In the genomic region with DNA sequence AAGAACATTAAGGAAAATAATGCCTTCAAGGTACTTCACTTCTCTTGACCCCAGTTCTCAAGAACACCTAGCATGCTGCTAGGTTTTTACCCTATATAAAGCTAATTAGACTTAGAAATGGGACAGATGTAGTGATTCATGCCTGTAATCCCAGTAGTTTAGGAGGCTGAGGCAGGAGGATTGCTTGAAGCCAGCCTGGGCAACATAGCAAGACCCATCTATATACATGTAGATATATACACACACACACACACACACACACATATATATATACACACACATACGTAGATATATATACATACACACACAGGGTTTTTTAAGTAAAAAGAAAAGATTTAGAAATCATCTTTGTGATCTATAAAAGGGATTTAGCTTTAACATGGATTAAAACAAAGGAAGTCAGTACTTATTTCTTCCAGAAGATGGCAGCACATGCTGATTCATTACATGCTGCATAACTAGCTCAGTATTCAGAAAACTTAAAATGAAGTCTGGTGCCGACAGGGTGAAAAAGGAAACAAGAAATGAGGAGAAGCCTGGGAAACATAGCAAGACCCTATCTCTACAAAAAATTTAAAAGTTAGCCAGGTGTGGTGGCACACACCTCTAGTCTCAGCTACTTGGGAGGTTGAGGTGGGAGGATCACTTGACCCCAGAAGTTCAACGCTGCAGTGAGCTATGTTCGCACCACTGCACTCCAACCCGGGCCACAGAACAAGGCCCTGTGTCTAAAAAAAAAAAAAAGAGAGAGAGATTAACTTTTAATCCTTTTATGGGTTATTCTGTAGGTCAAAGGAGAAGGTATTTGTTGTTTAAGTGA, we compare ENCODE assay signal across 8 cellular contexts. TPM values are rescaled to one million over a fixed set of nuclear protein-coding genes. Genes with fewer than 3 reads are reported as not detected.
DNase-seq lines count a peak whose midpoint lies in the region; ATAC-seq and TF ChIP-seq lines count a peak whose summit lies in the region.

No MANE protein-coding gene starts in this region.

- H3K36me3 Mint-ChIP-seq in activated CD8-positive, alpha-beta memory T cell treated with anti-CD3 and anti-CD28 coated beads, Interleukin-2, amount 10 ng/mL, durations not matched to agents 7 days and 5 days, result peaks cover 7% of the 10 kb centered on the region
- H3K36me3 Mint-ChIP-seq in effector memory CD8-positive, alpha-beta T cell (ENCODE audit: insufficient read depth), result peaks cover 29% of the 10 kb centered on the region

- peaks cover 4% of the 10 kb centered on the region for H3K4me1 Mint-ChIP-seq in activated CD8-positive, alpha-beta memory T cell treated with anti-CD3 and anti-CD28 coated beads, Interleukin-2, amount 10 ng/mL, durations not matched to agents 7 days and 5 days
- peaks cover 4 to 5% of the 10 kb centered on the region in 2 donors for H3K4me1 Mint-ChIP-seq in effector memory CD8-positive, alpha-beta T cell (ENCODE audit: low read depth in 2 of 2)

- H4K91ac ChIP-seq in mesenchymal stem cell (ENCODE audit: low read length), result no peak overlapping the region

- no peak for DNase-seq in activated CD8-positive, alpha-beta memory T cell treated with anti-CD3 and anti-CD28 coated beads, Interleukin-2, amount 10 ng/mL, durations not matched to agents 7 days and 5 days
- no peak for DNase-seq in activated CD8-positive, alpha-beta memory T cell treated with anti-CD3 and anti-CD28 coated beads, Interleukin-2, amount 50 U/mL, for 48 hours
- peak; percentile 36 to 48 (median 40) for DNase-seq in effector memory CD8-positive, alpha-beta T cell
- DNase-seq in mesenchymal stem cell, result peak; percentile 74
- no peak for DNase-seq in ecto neural progenitor cell (ENCODE audit: low spot score)
- DNase-seq in NCI-H226, result no peak

- no peak overlapping the region for H3K23ac ChIP-seq in mesenchymal stem cell (ENCODE audit: low read length in 2 of 2)

- no peaks in the 10 kb centered on the region for H3K9me3 ChIP-seq in mesenchymal stem cell (ENCODE audit: control insufficient read depth, low read length)

- H2BK12ac ChIP-seq in mesenchymal stem cell (ENCODE audit: low read length in 2 of 2), result no peak overlapping the region

- H2BK15ac ChIP-seq in mesenchymal stem cell (ENCODE audit: low read depth, poor library complexity, severe bottlenecking), result no peak overlapping the region

- H3K9ac ChIP-seq in mesenchymal stem cell (ENCODE audit: low read length), result peak overlapping the region; percentile 56

- H3K4ac ChIP-seq in mesenchymal stem cell (ENCODE audit: low read depth in 1 of 2, low read length in 2 of 2), result no peak overlapping the region

- no peak overlapping the region for H3K4me2 ChIP-seq in mesenchymal stem cell (ENCODE audit: low read length, poor library complexity, severe bottlenecking)

- CTCF ChIA-PET in activated CD8-positive, alpha-beta memory T cell treated with anti-CD3 and anti-CD28 coated beads, Interleukin-2, amount 10 ng/mL, durations not matched to agents 7 days and 5 days (lab: Charles Lee), result interaction anchor here (0.6 to 4.7 kb wide), 64 partner anchors 8 to 859 kb away, joined by 3 to 137 read pairs (median 4); partner anchors contain the start of genes CHADL, EP300, RANGAP1 and RBX1

- no peak overlapping the region for H3K18ac ChIP-seq in mesenchymal stem cell (ENCODE audit: low read depth in 1 of 2, low read length in 2 of 2)

- H3K27ac ChIP-seq in mesenchymal stem cell (ENCODE audit: low read length, poor library complexity, severe bottlenecking), result no peak overlapping the region

- H3K4me3 ChIP-seq in mesenchymal stem cell (ENCODE audit: insufficient read depth in 1 of 2, low read depth in 1 of 2, low read length in 2 of 2), result no peak overlapping the region

- peak; percentile 86 for ATAC-seq in activated CD8-positive, alpha-beta memory T cell treated with anti-CD3 and anti-CD28 coated beads, Interleukin-2, amount 10 ng/mL, durations not matched to agents 7 days and 5 days
- peak; percentile 67 for ATAC-seq in SK-N-SH treated with all-trans-retinoic acid at 6 μM for 48 hours
- peak; percentile 89 for ATAC-seq in effector memory CD8-positive, alpha-beta T cell (replicated peaks)

- no peaks in the 10 kb centered on the region for H3K9me3 Mint-ChIP-seq in activated CD8-positive, alpha-beta memory T cell treated with anti-CD3 and anti-CD28 coated beads, Interleukin-2, amount 10 ng/mL, durations not matched to agents 7 days and 5 days (ENCODE audit: low read depth)
- no peaks in the 10 kb centered on the region for H3K9me3 Mint-ChIP-seq in effector memory CD8-positive, alpha-beta T cell

- WGBS in mesenchymal stem cell, result 100% methylated on average over 3 of the region's 5 CpGs

- H2BK120ac ChIP-seq in mesenchymal stem cell (ENCODE audit: low read depth, low read length), result no peak overlapping the region

- H3K4me1 ChIP-seq in mesenchymal stem cell (ENCODE audit: control insufficient read depth, insufficient read depth, low read depth, low read length), result no peaks in the 10 kb centered on the region

- no peaks in the 10 kb centered on the region for H3K27me3 ChIP-seq in mesenchymal stem cell (ENCODE audit: control insufficient read depth in 1 of 2, insufficient read depth in 1 of 2, low read length in 2 of 2)

- H2BK5ac ChIP-seq in mesenchymal stem cell (ENCODE audit: low read depth, low read length, poor library complexity, severe bottlenecking), result no peak overlapping the region

- peak; percentile 81 for TF ChIP-seq CTCF in LNCAP (IDR thresholded peaks at IDR 0.05)

- no peak overlapping the region for H4K8ac ChIP-seq in mesenchymal stem cell (ENCODE audit: low read length)

- no peak overlapping the region for H3K4me3 Mint-ChIP-seq in activated CD8-positive, alpha-beta memory T cell treated with anti-CD3 and anti-CD28 coated beads, Interleukin-2, amount 10 ng/mL, durations not matched to agents 7 days and 5 days
- H3K4me3 Mint-ChIP-seq in effector memory CD8-positive, alpha-beta T cell, result peak overlapping the region; percentile 44 to 58

- peaks cover 2% of the 10 kb centered on the region for H3K79me1 ChIP-seq in mesenchymal stem cell (replicated peaks; ENCODE audit: low read length, poor library complexity, severe bottlenecking)

- H3K14ac ChIP-seq in mesenchymal stem cell (ENCODE audit: low read length in 2 of 2), result no peak overlapping the region

- H3K36me3 ChIP-seq in mesenchymal stem cell (ENCODE audit: control insufficient read depth in 1 of 2, insufficient read depth in 2 of 2, low read depth in 1 of 2, low read length in 2 of 2), result peaks cover 28 to 85% of the 10 kb centered on the region in 2 experiments

- H2AK5ac ChIP-seq in mesenchymal stem cell (ENCODE audit: low read length, severe bottlenecking), result no peak overlapping the region

- H2AFZ ChIP-seq in mesenchymal stem cell (ENCODE audit: low read depth, low read length), result no peak overlapping the region

- H3K27me3 Mint-ChIP-seq in activated CD8-positive, alpha-beta memory T cell treated with anti-CD3 and anti-CD28 coated beads, Interleukin-2, amount 10 ng/mL, durations not matched to agents 7 days and 5 days, result no peaks in the 10 kb centered on the region
- H3K27me3 Mint-ChIP-seq in effector memory CD8-positive, alpha-beta T cell, result no peaks in the 10 kb centered on the region

- H3K27ac Mint-ChIP-seq in activated CD8-positive, alpha-beta memory T cell treated with anti-CD3 and anti-CD28 coated beads, Interleukin-2, amount 10 ng/mL, durations not matched to agents 7 days and 5 days, result peak overlapping the region; percentile 69
- peak overlapping the region; percentile 77 to 87 for H3K27ac Mint-ChIP-seq in effector memory CD8-positive, alpha-beta T cell

TF ChIP-seq in SK-N-SH treated with all-trans-retinoic acid at 6 μM for 48 hours, 23 proteins besides CTCF, POLR2A, EP300 and RAD21 (continues in another document):
- TF ChIP-seq ZFP3 (CRISPR knock-in tag; IDR thresholded peaks at IDR 0.05) (no peak), BACH2 (CRISPR knock-in tag; IDR thresholded peaks at IDR 0.05; ENCODE audit: borderline replicate concordance) (no peak), ARNTL (CRISPR knock-in tag; IDR thresholded peaks at IDR 0.05; ENCODE audit: borderline replicate concordance, low read depth) (no peak), ESRRG (CRISPR knock-in tag; IDR thresholded peaks at IDR 0.05) (no peak), PPARA (CRISPR knock-in tag; IDR thresholded peaks at IDR 0.05; ENCODE audit: borderline replicate concordance) (no peak), GLIS3 (CRISPR knock-in tag; IDR thresholded peaks at IDR 0.05) (no peak), ZNF8 (CRISPR knock-in tag; IDR thresholded peaks at IDR 0.05) (no peak), ISL1 (CRISPR knock-in tag; IDR thresholded peaks at IDR 0.05) (no peak)
- TF ChIP-seq, protein P1, sequence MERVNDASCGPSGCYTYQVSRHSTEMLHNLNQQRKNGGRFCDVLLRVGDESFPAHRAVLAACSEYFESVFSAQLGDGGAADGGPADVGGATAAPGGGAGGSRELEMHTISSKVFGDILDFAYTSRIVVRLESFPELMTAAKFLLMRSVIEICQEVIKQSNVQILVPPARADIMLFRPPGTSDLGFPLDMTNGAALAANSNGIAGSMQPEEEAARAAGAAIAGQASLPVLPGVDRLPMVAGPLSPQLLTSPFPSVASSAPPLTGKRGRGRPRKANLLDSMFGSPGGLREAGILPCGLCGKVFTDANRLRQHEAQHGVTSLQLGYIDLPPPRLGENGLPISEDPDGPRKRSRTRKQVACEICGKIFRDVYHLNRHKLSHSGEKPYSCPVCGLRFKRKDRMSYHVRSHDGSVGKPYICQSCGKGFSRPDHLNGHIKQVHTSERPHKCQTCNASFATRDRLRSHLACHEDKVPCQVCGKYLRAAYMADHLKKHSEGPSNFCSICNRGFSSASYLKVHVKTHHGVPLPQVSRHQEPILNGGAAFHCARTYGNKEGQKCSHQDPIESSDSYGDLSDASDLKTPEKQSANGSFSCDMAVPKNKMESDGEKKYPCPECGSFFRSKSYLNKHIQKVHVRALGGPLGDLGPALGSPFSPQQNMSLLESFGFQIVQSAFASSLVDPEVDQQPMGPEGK (CRISPR knock-in tag; IDR thresholded peaks at IDR 0.05; ENCODE audit: borderline replicate concordance), result no peak
- TF ChIP-seq, protein P2, sequence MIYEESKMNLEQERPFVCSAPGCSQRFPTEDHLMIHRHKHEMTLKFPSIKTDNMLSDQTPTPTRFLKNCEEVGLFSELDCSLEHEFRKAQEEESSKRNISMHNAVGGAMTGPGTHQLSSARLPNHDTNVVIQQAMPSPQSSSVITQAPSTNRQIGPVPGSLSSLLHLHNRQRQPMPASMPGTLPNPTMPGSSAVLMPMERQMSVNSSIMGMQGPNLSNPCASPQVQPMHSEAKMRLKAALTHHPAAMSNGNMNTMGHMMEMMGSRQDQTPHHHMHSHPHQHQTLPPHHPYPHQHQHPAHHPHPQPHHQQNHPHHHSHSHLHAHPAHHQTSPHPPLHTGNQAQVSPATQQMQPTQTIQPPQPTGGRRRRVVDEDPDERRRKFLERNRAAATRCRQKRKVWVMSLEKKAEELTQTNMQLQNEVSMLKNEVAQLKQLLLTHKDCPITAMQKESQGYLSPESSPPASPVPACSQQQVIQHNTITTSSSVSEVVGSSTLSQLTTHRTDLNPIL (CRISPR knock-in tag; IDR thresholded peaks at IDR 0.05; ENCODE audit: low read depth), result no peak

RNA-seq across cellular contexts. Expression of gene RBX1, which starts 28.5 kb away (rescaled TPM):
- 10 to 100 TPM; 76.9 to 82.8 TPM for total RNA-seq in activated CD8-positive, alpha-beta memory T cell treated with anti-CD3 and anti-CD28 coated beads, Interleukin-2, amount 10 ng/mL, durations not matched to agents 7 days and 5 days
- polyA plus RNA-seq in mesenchymal stem cell (2013, experiment 1 of 2), result 83.2 TPM
- polyA plus RNA-seq in mesenchymal stem cell (2013, experiment 2 of 2), result 87.8 TPM

Comparison
In these comparisons a context has a peak if more than half of its experiments do, and no peak if none do; other contexts are left out.
1. DNase-seq: peak in effector memory CD8-positive, alpha-beta T cell (3 of 3) and mesenchymal stem cell (single experiment); none in activated CD8-positive, alpha-beta memory T cell treated with anti-CD3 and anti-CD28 coated beads, Interleukin-2, amount 10 ng/mL, durations not matched to agents 7 days and 5 days (single experiment), activated CD8-positive, alpha-beta memory T cell treated with anti-CD3 and anti-CD28 coated beads, Interleukin-2, amount 50 U/mL, for 48 hours (single experiment), ecto neural progenitor cell (single experiment) and NCI-H226 (single experiment).
2. Peak in every context shown above with its lines, with median percentiles within 50 percentile points of each other: ATAC-seq.